In genomic region chr17:76641501-76641900, GRCh38 we compare ENCODE assay signal across 13 cellular contexts. TPM values are rescaled to one million over a fixed set of nuclear protein-coding genes. Genes with fewer than 3 reads are reported as not detected.
DNase-seq lines count a peak whose midpoint lies in the region; TF ChIP-seq lines count a peak whose summit lies in the region.
"Had no signal": no experiment of that assay in that cellular context is flagged by ENCODE, and none has a peak within 500 bp of the region (broad histone marks: within the 10 kb centered on the region; RNA-seq: fewer than 3 reads in every experiment).

No MANE protein-coding gene starts in this region.

- H3K27me3 ChIP-seq in effector memory CD4-positive, alpha-beta T cell (replicated peaks; ENCODE audit: control insufficient read depth, insufficient read depth, low read length, poor library complexity, severe bottlenecking): no peaks in the 10 kb centered on the region

- in situ Hi-C loops in T47D (cut with HindIII; ENCODE audit: low pct_unique_long_range_greater_than_20kb, low sequenced_read_pairs): no loop called here
- in situ Hi-C loops in GM13976 (cut with MboI; ENCODE audit: low sequenced_read_pairs, unreplicated experiment): no loop called here

- H3K4me3 ChIP-seq in effector memory CD4-positive, alpha-beta T cell (ENCODE audit: insufficient read depth, low read depth, low read length, poor library complexity, severe bottlenecking): no peak overlapping the region
- H3K4me3 ChIP-seq: GM23248 had no signal

- no peak overlapping the region for H3K27ac ChIP-seq in effector memory CD4-positive, alpha-beta T cell (ENCODE audit: insufficient read depth, low read length, poor library complexity, severe bottlenecking)
- H3K27ac ChIP-seq: GM23248 had no signal

- H3K9me3 ChIP-seq in effector memory CD4-positive, alpha-beta T cell (ENCODE audit: control insufficient read depth, low read length): no peaks in the 10 kb centered on the region

- no peak for TF ChIP-seq CTCF in GM13976 (IDR thresholded peaks at IDR 0.05; ENCODE audit: borderline replicate concordance, control extremely low read depth, extremely low read depth, insufficient read depth, missing control alignments)

- H3K4me1 ChIP-seq in effector memory CD4-positive, alpha-beta T cell (ENCODE audit: control insufficient read depth, insufficient read depth, low read length, poor library complexity, severe bottlenecking): peaks cover 14% of the 10 kb centered on the region

- no peaks in the 10 kb centered on the region for H3K36me3 ChIP-seq in effector memory CD4-positive, alpha-beta T cell (ENCODE audit: control insufficient read depth, insufficient read depth, low read length)

- peak; percentile 87 for DNase-seq in DMS53 (lab: John Stamatoyannopoulos, UW)
- DNase-seq in LoVo (ENCODE audit: low spot score): peak; percentile 48
- peak; percentile 45 to 92 for DNase-seq in T47D (ENCODE audit: low read depth in 1 of 2, low spot score in 1 of 2)
- DNase-seq in mucosa of gallbladder (ENCODE audit: low spot score): peak; percentile 49
- no peak for DNase-seq in hypothalamus (lab: John Stamatoyannopoulos, UW)
- DNase-seq in GM13976 (ENCODE audit: low spot score): no peak
- DNase-seq in effector memory CD4-positive, alpha-beta T cell: no peak
- no peak for DNase-seq in NCI-H2227 (lab: John Stamatoyannopoulos, UW; ENCODE audit: unreplicated experiment)
- DNase-seq: activated naive CD4-positive, alpha-beta T cell treated with anti-CD3 and anti-CD28 coated beads, Interleukin-2, amount 10 ng/mL, durations not matched to agents 7 days and 5 days; caudate nucleus; EL; GM23248; NCI-H446 had no signal

RNA-seq across cellular contexts. Expression of gene ST6GALNAC1, which starts 2.1 kb away (rescaled TPM):
- 61.0 TPM for total RNA-seq in mucosa of gallbladder
- total RNA-seq: GM23248 had no signal

RNA-seq across cellular contexts. Expression of gene ST6GALNAC2, which starts 55.8 kb away (rescaled TPM):
- total RNA-seq in mucosa of gallbladder: 2.4 TPM

Comparison
In these comparisons a context has a peak if more than half of its experiments do, and no peak if none do; other contexts are left out.
1. DNase-seq: peak in DMS53 (single experiment), LoVo (single experiment), T47D (2 of 2) and mucosa of gallbladder (single experiment); none in hypothalamus (0 of 51), GM13976 (single experiment), effector memory CD4-positive, alpha-beta T cell (0 of 3) and NCI-H2227 (single experiment).